27 cellular contexts compared by ENCODE assay signal in the genomic region with DNA sequence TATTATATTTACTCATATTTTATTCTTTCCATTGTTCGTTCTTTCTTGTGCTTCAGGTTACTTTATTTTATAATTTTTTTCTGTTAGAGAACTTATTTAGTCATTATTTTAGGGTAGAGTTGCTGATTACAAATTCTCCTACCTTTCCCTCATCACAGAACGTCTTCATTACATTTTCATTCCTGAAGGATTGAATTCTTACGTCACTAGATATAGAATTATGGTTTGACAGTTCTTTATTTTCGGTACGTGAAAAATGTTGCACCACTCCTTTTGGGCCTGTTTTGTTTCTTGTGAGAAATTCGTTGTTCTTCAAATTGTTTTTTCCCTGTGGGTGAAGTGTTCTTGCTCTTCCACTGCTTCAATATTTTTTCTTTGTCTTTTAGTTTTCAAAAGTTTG. TPM values are rescaled to one million over a fixed set of nuclear protein-coding genes. Genes with fewer than 3 reads are reported as not detected.
A peak's percentile ranks its signal among the peaks of the same experiment; 100 is the strongest.
DNase-seq lines count a peak whose midpoint lies in the region; ATAC-seq, FAIRE-seq and TF ChIP-seq lines count a peak whose summit lies in the region.
"Had no signal": no experiment of that assay in that cellular context is flagged by ENCODE, and none has a peak within 500 bp of the region (broad histone marks: within the 10 kb centered on the region; RNA-seq: fewer than 3 reads in every experiment).

No MANE protein-coding gene starts in this region.

- H2AFZ ChIP-seq in HepG2 (ENCODE audit: low read length) (no peak overlapping the region), ACC112 (ENCODE audit: low read length, unreplicated experiment) (peak overlapping the region; percentile 45)

- H4K20me1 ChIP-seq in HepG2 (ENCODE audit: insufficient read depth, low read length), result no peaks in the 10 kb centered on the region
- H4K20me1 ChIP-seq: BLaER1 had no signal

- TF ChIP-seq POLR2A in HepG2 (IDR thresholded peaks at IDR 0.05; ENCODE audit: insufficient read depth in 1 of 2, low read depth in 2 of 2, low read length in 2 of 2), result no peak
- no peak for TF ChIP-seq POLR2A in right lobe of liver (IDR thresholded peaks at IDR 0.05)

- POLR2A ChIA-PET in HepG2 (lab: Yijun Ruan, JAX), result no interaction called here

- TF ChIP-seq EP300 in HepG2 (IDR thresholded peaks at IDR 0.05; ENCODE audit: low read depth in 2 of 2, low read length in 2 of 2) (no peak), HepG2 (CRISPR knock-in tag; IDR thresholded peaks at IDR 0.05; ENCODE audit: borderline replicate concordance) (no peak)

- H3K79me2 ChIP-seq in HepG2 (ENCODE audit: insufficient read depth, low read length) (no peaks in the 10 kb centered on the region), ACC112 (ENCODE audit: control insufficient read depth, insufficient read depth, low read length, unreplicated experiment) (no peaks in the 10 kb centered on the region)

- H3K27me3 ChIP-seq in HepG2 (ENCODE audit: control insufficient read depth in 1 of 2, insufficient read depth in 2 of 2, low read length in 2 of 2) (peaks cover 0 to 11% of the 10 kb centered on the region in 2 experiments; a peak in 2 of 5 replicates), right lobe of liver (peaks cover 0 to 11% of the 10 kb centered on the region in 2 donors), ACC112 (ENCODE audit: insufficient read depth, low read length) (peaks cover 3% of the 10 kb centered on the region; the same call in 1 of the 2 replicates), H7 (ENCODE audit: control insufficient read depth, insufficient read depth, low read length) (no peaks in the 10 kb centered on the region)
- H3K27me3 ChIP-seq: BLaER1 had no signal

- WGBS in HepG2 (ENCODE audit: low lambda C conversion rate), result 23% methylated on average over 6 of the region's 6 CpGs
- 61% methylated on average over 5 of the region's 6 CpGs for WGBS in right lobe of liver (ENCODE audit: insufficient coverage, low coverage, low lambda C conversion rate, missing lambda C conversion rate)

- in situ Hi-C loops in HepG2 (cut with HindIII; ENCODE audit: extremely low pct_ligation_motif_present, low pct_unique_long_range_greater_than_20kb), result no loop called here

- H3K27ac ChIP-seq in HepG2 (ENCODE audit: extremely low read length, insufficient read depth, low read length) (no peak overlapping the region), right lobe of liver (no peak overlapping the region), ACC112 (ENCODE audit: low read depth, low read length) (no peak overlapping the region)
- H3K27ac ChIP-seq: BLaER1 had no signal

- CTCF ChIA-PET in HepG2 (lab: Yijun Ruan, JAX; ENCODE audit: low intra/inter-chr PET ratio, low total read pairs), result no interaction called here

- BruUV-seq in HepG2 (replicated peaks; lab: Mats Ljungman, UMichigan), result no TSS peak

- no peak for TF ChIP-seq CTCF in HepG2 (CRISPR knock-in tag; IDR thresholded peaks at IDR 0.05)
- no peak for TF ChIP-seq CTCF in right lobe of liver (IDR thresholded peaks at IDR 0.05)

- intact Hi-C loops in HepG2 (cut with micrococcal nuclease; ENCODE audit: unreplicated experiment), result no loop called here
- intact Hi-C loops in right lobe of liver (cut with DNase I), result no loop called here

- H3K9ac ChIP-seq in HepG2 (ENCODE audit: insufficient read depth, low read depth, low read length), result no peak overlapping the region
- H3K9ac ChIP-seq: BLaER1 had no signal

- TF ChIP-seq RAD21 in HepG2 (CRISPR knock-in tag; IDR thresholded peaks at IDR 0.05), result no peak

- no peak for DNase-seq in HepG2 (ENCODE audit: low spot score)
- no peak for DNase-seq in right lobe of liver
- DNase-seq in H7, result no peak
- DNase-seq in NCI-H187 treated with DMSO at 0.1 percent for 48 hours (lab: John Stamatoyannopoulos, UW), result no peak
- DNase-seq: 8988T; ACHN; BE2C; C1 segment of cervical spinal cord; CD4-positive, alpha-beta memory T cell; CD4-positive, CD25-positive, alpha-beta regulatory T cell; CD8-positive, alpha-beta memory T cell; COR-L47; DMS 273 treated with DMSO at 0.1 percent for 48 hours; DMS153; DMS53; DMS79; DND-41; EL; GDM1 had no signal

- H3K36me3 ChIP-seq in HepG2 (replicated peaks in 1 of 2; ENCODE audit: control insufficient read depth in 1 of 2, insufficient read depth in 2 of 2, low read length in 2 of 2) (no peaks in the 10 kb centered on the region), right lobe of liver (no peaks in the 10 kb centered on the region), ACC112 (ENCODE audit: insufficient read depth, low read length) (no peaks in the 10 kb centered on the region), H7 (replicated peaks; ENCODE audit: control insufficient read depth, insufficient read depth, low read length) (no peaks in the 10 kb centered on the region)
- H3K36me3 ChIP-seq: BE2C, BLaER1 had no signal

- H3K9me3 ChIP-seq in HepG2 (ENCODE audit: low read length) (peaks cover 7% of the 10 kb centered on the region; the same call in 1 of the 2 replicates), right lobe of liver (peaks cover 0 to 9% (median 0%) of the 10 kb centered on the region in 4 donors)
- H3K9me3 ChIP-seq: BE2C had no signal

- H3K4me2 ChIP-seq in HepG2 (ENCODE audit: low read depth, low read length), result no peak overlapping the region
- H3K4me2 ChIP-seq: BLaER1 had no signal

- H3K4me1 ChIP-seq in HepG2 (ENCODE audit: insufficient read depth, low read length) (no peaks in the 10 kb centered on the region), right lobe of liver (no peaks in the 10 kb centered on the region), ACC112 (ENCODE audit: control insufficient read depth, insufficient read depth, low read length, unreplicated experiment) (no peaks in the 10 kb centered on the region)
- H3K4me1 ChIP-seq: BE2C had no signal

- FAIRE-seq in HepG2 (lab: Jason Lieb, UNC), result no peak
- FAIRE-seq: GM12878, GM12892, GM18507 had no signal

- ATAC-seq in HepG2 (no peak), right lobe of liver (no peak)
- ATAC-seq: GM12878 had no signal

- H3K4me3 ChIP-seq in HepG2 (replicated peaks in 1 of 3; ENCODE audit: insufficient read depth in 1 of 3, low read depth in 2 of 3, low read length in 3 of 3), result no peak overlapping the region
- H3K4me3 ChIP-seq in right lobe of liver, result no peak overlapping the region
- H3K4me3 ChIP-seq in ACC112 (ENCODE audit: low read depth, low read length), result no peak overlapping the region
- no peak overlapping the region for H3K4me3 ChIP-seq in H7 (ENCODE audit: insufficient read depth, low read depth, low read length)
- H3K4me3 ChIP-seq: BLaER1, GM12878 had no signal

TF ChIP-seq in HepG2, 621 proteins besides CTCF, POLR2A, EP300 and RAD21:
- no peak for TF ChIP-seq ZNF83 (CRISPR knock-in tag; IDR thresholded peaks at IDR 0.05; ENCODE audit: borderline replicate concordance)
- peak; percentile 56 for TF ChIP-seq CREB1 (IDR thresholded peaks at IDR 0.05)
- TF ChIP-seq CREB1 (CRISPR knock-in tag; IDR thresholded peaks at IDR 0.05), result no peak

RNA-seq across cellular contexts. Expression of gene OR2S2, which starts 20.8 kb away (rescaled TPM):
- total RNA-seq in HepG2 (2016; rRNA removed; fragmentation: Illumina TruSeq; extraction: Trizol), result not detected in 2 replicates
- not detected in 2 replicates for total RNA-seq in HepG2 (2016; cell fraction: cytosol; rRNA removed; fragmentation: Illumina TruSeq; extraction: Trizol; ENCODE audit: low read depth)
- total RNA-seq in HepG2 (2016; cell fraction: insoluble cytoplasmic fraction; rRNA removed; fragmentation: Illumina TruSeq; extraction: Trizol), result not detected in 2 replicates
- total RNA-seq in HepG2 (2016; cell fraction: membrane; rRNA removed; fragmentation: Illumina TruSeq; extraction: Trizol), result not detected in 2 replicates
- total RNA-seq in HepG2 (2016; cell fraction: nucleus; rRNA removed; fragmentation: Illumina TruSeq; extraction: Trizol), result not detected in 2 replicates
- polyA plus RNA-seq in HepG2 (2011; rRNA removed), result not detected in 2 replicates
- not detected in 2 replicates for polyA plus RNA-seq in HepG2 (2011; cell fraction: cytosol; rRNA removed)
- polyA plus RNA-seq in HepG2 (2011; cell fraction: nucleus; rRNA removed), result not detected in 2 replicates
- not detected in 2 replicates for polyA plus RNA-seq in HepG2 (2012)
- not detected in 2 replicates for polyA plus RNA-seq in HepG2 (2016; cell fraction: cytosol; fragmentation: Illumina TruSeq; extraction: Trizol; ENCODE audit: low read depth)
- not detected in 2 replicates for polyA plus RNA-seq in HepG2 (2016; cell fraction: insoluble cytoplasmic fraction; fragmentation: Illumina TruSeq; extraction: Trizol; ENCODE audit: low read depth)
- not detected in 2 replicates for polyA plus RNA-seq in HepG2 (2016; cell fraction: membrane; fragmentation: Illumina TruSeq; extraction: Trizol; ENCODE audit: low read depth)
- not detected in 2 replicates for polyA plus RNA-seq in HepG2 (2016; cell fraction: nucleus; fragmentation: Illumina TruSeq; extraction: Trizol; ENCODE audit: insufficient read depth, low read depth)
- polyA minus RNA-seq in HepG2 (2011; rRNA and poly(A)+ RNA removed; ENCODE audit: low replicate concordance), result not detected in 2 replicates
- not detected in 2 replicates for polyA minus RNA-seq in HepG2 (2011; cell fraction: cytosol; rRNA and poly(A)+ RNA removed)
- not detected in 2 replicates for polyA minus RNA-seq in HepG2 (2011; cell fraction: nucleus; rRNA and poly(A)+ RNA removed)
- not detected for total RNA-seq in right lobe of liver
- total RNA-seq in H7 (2014; rRNA removed; shearing (Covaris generic)), result not detected in 2 replicates
- total RNA-seq: CD4-positive, alpha-beta memory T cell; CD4-positive, CD25-positive, alpha-beta regulatory T cell; CD8-positive, alpha-beta memory T cell; Daoy; G401; GM12878 had no signal
- polyA plus RNA-seq: CD14-positive monocyte; CD4-positive, alpha-beta memory T cell; CD4-positive, CD25-positive, alpha-beta regulatory T cell; CD8-positive, alpha-beta memory T cell; GM12878 had no signal

RNA-seq across cellular contexts. Expression of gene RECK, which starts 57.9 kb away (rescaled TPM):
- total RNA-seq in HepG2 (2016; rRNA removed; fragmentation: Illumina TruSeq; extraction: Trizol) (2.3 and 3.1 TPM in 2 replicates), right lobe of liver (1 to 10 TPM; 2.0 to 6.2 (median 2.6) TPM)
- total RNA-seq in HepG2 (2016; cell fraction: cytosol; rRNA removed; fragmentation: Illumina TruSeq; extraction: Trizol; ENCODE audit: low read depth), result 2.0 and 3.0 TPM in 2 replicates
- 2.5 and 3.3 TPM in 2 replicates for total RNA-seq in HepG2 (2016; cell fraction: insoluble cytoplasmic fraction; rRNA removed; fragmentation: Illumina TruSeq; extraction: Trizol)
- total RNA-seq in HepG2 (2016; cell fraction: membrane; rRNA removed; fragmentation: Illumina TruSeq; extraction: Trizol), result 2.6 and 3.6 TPM in 2 replicates
- 2.1 and 3.0 TPM in 2 replicates for total RNA-seq in HepG2 (2016; cell fraction: nucleus; rRNA removed; fragmentation: Illumina TruSeq; extraction: Trizol)
- polyA plus RNA-seq in HepG2 (2011; rRNA removed), result 4.8 and 5.1 TPM in 2 replicates
- 3.0 and 4.2 TPM in 2 replicates for polyA plus RNA-seq in HepG2 (2011; cell fraction: cytosol; rRNA removed)
- 1.7 and 2.0 TPM in 2 replicates for polyA plus RNA-seq in HepG2 (2011; cell fraction: nucleus; rRNA removed)
- polyA plus RNA-seq in HepG2 (2012), result 4.0 and 5.9 TPM in 2 replicates
- 3.6 and 5.0 TPM in 2 replicates for polyA plus RNA-seq in HepG2 (2016; cell fraction: cytosol; fragmentation: Illumina TruSeq; extraction: Trizol; ENCODE audit: low read depth)
- 3.2 and 3.4 TPM in 2 replicates for polyA plus RNA-seq in HepG2 (2016; cell fraction: insoluble cytoplasmic fraction; fragmentation: Illumina TruSeq; extraction: Trizol; ENCODE audit: low read depth)
- polyA plus RNA-seq in HepG2 (2016; cell fraction: membrane; fragmentation: Illumina TruSeq; extraction: Trizol; ENCODE audit: low read depth), result 3.2 and 4.2 TPM in 2 replicates
- polyA plus RNA-seq in HepG2 (2016; cell fraction: nucleus; fragmentation: Illumina TruSeq; extraction: Trizol; ENCODE audit: insufficient read depth, low read depth), result 5.2 and 6.8 TPM in 2 replicates
- polyA minus RNA-seq in HepG2 (2011; rRNA and poly(A)+ RNA removed; ENCODE audit: low replicate concordance), result 1.0 and 3.0 TPM in 2 replicates
- polyA minus RNA-seq in HepG2 (2011; cell fraction: cytosol; rRNA and poly(A)+ RNA removed), result 2.1 and 2.7 TPM in 2 replicates
- 3.0 and 4.0 TPM in 2 replicates for polyA minus RNA-seq in HepG2 (2011; cell fraction: nucleus; rRNA and poly(A)+ RNA removed)
- 11.7 and 16.1 TPM in 2 replicates for total RNA-seq in H7 (2014; rRNA removed; shearing (Covaris generic))
